ENCODE assay signal across 3 cellular contexts in the genomic region with DNA sequence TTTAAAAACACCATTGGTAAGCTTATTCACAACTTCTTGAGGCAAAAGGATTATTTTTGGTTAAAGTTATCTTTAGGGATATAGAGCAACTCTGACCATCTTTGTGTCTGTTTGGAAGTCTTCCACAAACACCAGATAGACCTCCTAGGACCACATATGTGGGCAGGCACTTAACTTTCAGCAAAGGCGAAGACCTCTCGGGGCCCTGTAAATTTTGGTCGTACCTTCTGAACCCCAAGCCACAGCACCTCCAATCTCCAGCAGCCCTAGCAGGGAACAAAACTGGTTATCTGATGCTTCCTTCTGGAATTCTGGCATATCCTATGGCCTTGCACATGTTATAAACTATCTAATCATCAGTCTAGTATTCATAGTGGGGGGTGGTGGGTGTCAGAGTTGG.
TF ChIP-seq lines count a peak whose summit lies in the region.

No MANE protein-coding gene starts in this region.

TF ChIP-seq in IMR-90, 13 proteins besides CTCF, POLR2A, EP300 and RAD21:
- no peak for TF ChIP-seq RFX5 (IDR thresholded peaks at IDR 0.05; ENCODE audit: low read depth, low read length)
- TF ChIP-seq FOS (IDR thresholded peaks at IDR 0.05; ENCODE audit: low read depth, low read length) = no peak
- no peak for TF ChIP-seq CEBPB (IDR thresholded peaks at IDR 0.05; ENCODE audit: low read depth, low read length)
- peak; percentile 45; the same call in 1 of the 2 replicates for TF ChIP-seq BHLHE40 (IDR thresholded peaks at IDR 0.05; ENCODE audit: low read depth, low read length)

TF ChIP-seq in H1, 55 proteins besides CTCF, POLR2A, EP300 and RAD21:
- TF ChIP-seq FOSL1 (IDR thresholded peaks at IDR 0.05; ENCODE audit: insufficient read depth, low read depth, low read length) (no peak), SIN3A (conservative IDR thresholded peaks at IDR 0.05 in 1 of 2, IDR thresholded peaks at IDR 0.05 in 1 of 2; ENCODE audit: low read depth in 1 of 2, low read length in 2 of 2) (no peak), KDM1A (IDR thresholded peaks at IDR 0.05; ENCODE audit: borderline replicate concordance, low read length) (no peak), PHF8 (conservative IDR thresholded peaks at IDR 0.05; ENCODE audit: low read depth, low read length) (no peak), SUZ12 (IDR thresholded peaks at IDR 0.05; ENCODE audit: low read length) (no peak), BRCA1 (IDR thresholded peaks at IDR 0.05; ENCODE audit: low read depth, low read length) (no peak), SP1 (IDR thresholded peaks at IDR 0.05; ENCODE audit: low read depth, low read length) (no peak), SAP30 (IDR thresholded peaks at IDR 0.05; ENCODE audit: insufficient read depth, insufficient replicate concordance, low read length) (no peak), EGR1 (IDR thresholded peaks at IDR 0.05; ENCODE audit: borderline replicate concordance, low read depth, low read length) (no peak), SIX5 (IDR thresholded peaks at IDR 0.05; ENCODE audit: low read depth, low read length) (no peak), RNF2 (IDR thresholded peaks at IDR 0.05; ENCODE audit: borderline replicate concordance, low read depth, low read length, missing control alignments, poor library complexity, severe bottlenecking) (no peak), KDM5A (IDR thresholded peaks at IDR 0.05; ENCODE audit: low read length) (no peak)
- TF ChIP-seq, protein P1, sequence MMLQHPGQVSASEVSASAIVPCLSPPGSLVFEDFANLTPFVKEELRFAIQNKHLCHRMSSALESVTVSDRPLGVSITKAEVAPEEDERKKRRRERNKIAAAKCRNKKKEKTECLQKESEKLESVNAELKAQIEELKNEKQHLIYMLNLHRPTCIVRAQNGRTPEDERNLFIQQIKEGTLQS (IDR thresholded peaks at IDR 0.05; ENCODE audit: insufficient read depth, low read depth, low read length) = no peak

TF ChIP-seq in HepG2, 621 proteins besides CTCF, POLR2A, EP300 and RAD21:
- TF ChIP-seq CEBPG (CRISPR knock-in tag; IDR thresholded peaks at IDR 0.05) (no peak), MEIS2 (CRISPR knock-in tag; IDR thresholded peaks at IDR 0.05) (no peak), ZNF607 (CRISPR knock-in tag; IDR thresholded peaks at IDR 0.05; ENCODE audit: borderline replicate concordance) (no peak), KDM5A (IDR thresholded peaks at IDR 0.05; ENCODE audit: borderline replicate concordance, low read length) (no peak), SP2 (CRISPR knock-in tag; IDR thresholded peaks at IDR 0.05) (no peak), CHCHD3 (CRISPR knock-in tag; IDR thresholded peaks at IDR 0.05) (no peak), MYNN (CRISPR knock-in tag; IDR thresholded peaks at IDR 0.05; ENCODE audit: low read depth) (no peak), ZNF256 (CRISPR knock-in tag; conservative IDR thresholded peaks at IDR 0.05) (no peak), RFX1 (IDR thresholded peaks at IDR 0.05) (no peak), FIP1L1 (IDR thresholded peaks at IDR 0.05; ENCODE audit: borderline replicate concordance, insufficient read depth, low read depth, low read length) (no peak), ZNF703 (CRISPR knock-in tag; IDR thresholded peaks at IDR 0.05; ENCODE audit: borderline replicate concordance) (no peak), RORA (CRISPR knock-in tag; IDR thresholded peaks at IDR 0.05) (no peak), ZNF232 (CRISPR knock-in tag; IDR thresholded peaks at IDR 0.05; ENCODE audit: borderline replicate concordance) (no peak), TEAD2 (CRISPR knock-in tag; IDR thresholded peaks at IDR 0.05) (no peak), NRL (CRISPR knock-in tag; IDR thresholded peaks at IDR 0.05; ENCODE audit: borderline replicate concordance) (no peak), SCMH1 (CRISPR knock-in tag; IDR thresholded peaks at IDR 0.05; ENCODE audit: borderline replicate concordance) (no peak)
- TF ChIP-seq, protein P2, sequence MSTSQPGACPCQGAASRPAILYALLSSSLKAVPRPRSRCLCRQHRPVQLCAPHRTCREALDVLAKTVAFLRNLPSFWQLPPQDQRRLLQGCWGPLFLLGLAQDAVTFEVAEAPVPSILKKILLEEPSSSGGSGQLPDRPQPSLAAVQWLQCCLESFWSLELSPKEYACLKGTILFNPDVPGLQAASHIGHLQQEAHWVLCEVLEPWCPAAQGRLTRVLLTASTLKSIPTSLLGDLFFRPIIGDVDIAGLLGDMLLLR (CRISPR knock-in tag; IDR thresholded peaks at IDR 0.05) = no peak
- TF ChIP-seq, protein P3, sequence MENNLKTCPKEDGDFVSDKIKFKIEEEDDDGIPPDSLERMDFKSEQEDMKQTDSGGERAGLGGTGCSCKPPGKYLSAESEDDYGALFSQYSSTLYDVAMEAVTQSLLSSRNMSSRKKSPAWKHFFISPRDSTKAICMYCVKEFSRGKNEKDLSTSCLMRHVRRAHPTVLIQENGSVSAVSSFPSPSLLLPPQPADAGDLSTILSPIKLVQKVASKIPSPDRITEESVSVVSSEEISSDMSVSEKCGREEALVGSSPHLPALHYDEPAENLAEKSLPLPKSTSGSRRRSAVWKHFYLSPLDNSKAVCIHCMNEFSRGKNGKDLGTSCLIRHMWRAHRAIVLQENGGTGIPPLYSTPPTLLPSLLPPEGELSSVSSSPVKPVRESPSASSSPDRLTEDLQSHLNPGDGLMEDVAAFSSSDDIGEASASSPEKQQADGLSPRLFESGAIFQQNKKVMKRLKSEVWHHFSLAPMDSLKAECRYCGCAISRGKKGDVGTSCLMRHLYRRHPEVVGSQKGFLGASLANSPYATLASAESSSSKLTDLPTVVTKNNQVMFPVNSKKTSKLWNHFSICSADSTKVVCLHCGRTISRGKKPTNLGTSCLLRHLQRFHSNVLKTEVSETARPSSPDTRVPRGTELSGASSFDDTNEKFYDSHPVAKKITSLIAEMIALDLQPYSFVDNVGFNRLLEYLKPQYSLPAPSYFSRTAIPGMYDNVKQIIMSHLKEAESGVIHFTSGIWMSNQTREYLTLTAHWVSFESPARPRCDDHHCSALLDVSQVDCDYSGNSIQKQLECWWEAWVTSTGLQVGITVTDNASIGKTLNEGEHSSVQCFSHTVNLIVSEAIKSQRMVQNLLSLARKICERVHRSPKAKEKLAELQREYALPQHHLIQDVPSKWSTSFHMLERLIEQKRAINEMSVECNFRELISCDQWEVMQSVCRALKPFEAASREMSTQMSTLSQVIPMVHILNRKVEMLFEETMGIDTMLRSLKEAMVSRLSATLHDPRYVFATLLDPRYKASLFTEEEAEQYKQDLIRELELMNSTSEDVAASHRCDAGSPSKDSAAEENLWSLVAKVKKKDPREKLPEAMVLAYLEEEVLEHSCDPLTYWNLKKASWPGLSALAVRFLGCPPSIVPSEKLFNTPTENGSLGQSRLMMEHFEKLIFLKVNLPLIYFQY (CRISPR knock-in tag; IDR thresholded peaks at IDR 0.05; ENCODE audit: borderline replicate concordance) = no peak
- TF ChIP-seq, protein P4, sequence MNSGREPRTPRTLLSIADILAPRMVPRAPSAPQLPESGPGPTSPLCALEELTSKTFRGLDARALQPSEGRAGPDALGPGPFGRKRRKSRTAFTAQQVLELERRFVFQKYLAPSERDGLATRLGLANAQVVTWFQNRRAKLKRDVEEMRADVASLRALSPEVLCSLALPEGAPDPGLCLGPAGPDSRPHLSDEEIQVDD (CRISPR knock-in tag; IDR thresholded peaks at IDR 0.05; ENCODE audit: borderline replicate concordance) = no peak
- TF ChIP-seq, protein P5, sequence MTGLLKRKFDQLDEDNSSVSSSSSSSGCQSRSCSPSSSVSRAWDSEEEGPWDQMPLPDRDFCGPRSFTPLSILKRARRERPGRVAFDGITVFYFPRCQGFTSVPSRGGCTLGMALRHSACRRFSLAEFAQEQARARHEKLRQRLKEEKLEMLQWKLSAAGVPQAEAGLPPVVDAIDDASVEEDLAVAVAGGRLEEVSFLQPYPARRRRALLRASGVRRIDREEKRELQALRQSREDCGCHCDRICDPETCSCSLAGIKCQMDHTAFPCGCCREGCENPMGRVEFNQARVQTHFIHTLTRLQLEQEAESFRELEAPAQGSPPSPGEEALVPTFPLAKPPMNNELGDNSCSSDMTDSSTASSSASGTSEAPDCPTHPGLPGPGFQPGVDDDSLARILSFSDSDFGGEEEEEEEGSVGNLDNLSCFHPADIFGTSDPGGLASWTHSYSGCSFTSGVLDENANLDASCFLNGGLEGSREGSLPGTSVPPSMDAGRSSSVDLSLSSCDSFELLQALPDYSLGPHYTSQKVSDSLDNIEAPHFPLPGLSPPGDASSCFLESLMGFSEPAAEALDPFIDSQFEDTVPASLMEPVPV (CRISPR knock-in tag; IDR thresholded peaks at IDR 0.05) = no peak
